2 cellular contexts compared by ENCODE assay signal in the genomic region with DNA sequence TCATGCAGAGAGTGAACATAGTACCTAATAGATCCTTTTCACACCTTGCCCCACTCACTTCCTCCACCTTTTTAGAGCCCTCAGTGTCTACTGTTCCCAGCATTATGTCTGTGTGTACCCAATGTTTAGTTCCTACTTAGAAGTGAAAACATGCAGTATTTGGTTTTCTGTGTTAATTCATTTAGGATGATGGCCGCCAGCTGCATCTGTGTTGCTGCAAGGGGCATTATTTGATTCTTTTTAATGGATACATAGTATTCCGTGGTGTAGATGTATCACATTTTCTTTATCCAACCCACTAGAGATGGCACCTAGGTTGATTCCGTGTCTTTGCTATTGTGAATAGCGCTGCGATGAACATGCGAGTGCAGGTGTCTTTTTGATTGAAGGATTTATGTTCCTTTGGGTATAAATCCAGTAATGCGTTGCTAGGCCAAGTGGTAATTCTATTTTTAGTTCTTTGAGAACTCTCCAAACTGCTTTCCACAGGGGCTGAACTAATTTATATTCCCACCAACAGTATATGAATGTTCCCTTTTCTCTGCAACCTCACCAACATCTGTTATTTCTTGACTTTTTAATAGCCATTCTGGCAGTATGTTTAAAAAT.
TF ChIP-seq lines count a peak whose summit lies in the region.

No MANE protein-coding gene starts in this region.

TF ChIP-seq in HepG2, 621 proteins besides CTCF, POLR2A, EP300 and RAD21:
- TF ChIP-seq GATAD1 (CRISPR knock-in tag; IDR thresholded peaks at IDR 0.05) = no peak
- no peak for TF ChIP-seq PBX2 (CRISPR knock-in tag; IDR thresholded peaks at IDR 0.05)
- peak; percentile 94 for TF ChIP-seq RBM22 (optimal IDR thresholded peaks at IDR 0.05; ENCODE audit: low read length)
- TF ChIP-seq POLR2AphosphoS2 (IDR thresholded peaks at IDR 0.05; ENCODE audit: low read depth, low read length) = peak; percentile 12; the same call in 1 of the 2 replicates
TF ChIP-seq in HepG2: peak in this region for 2.

TF ChIP-seq in GM12891, 5 proteins besides CTCF, POLR2A, EP300 and RAD21:
- TF ChIP-seq PAX5 (IDR thresholded peaks at IDR 0.05; ENCODE audit: insufficient read depth, low read length, severe bottlenecking) = no peak
- no peak for TF ChIP-seq POU2F2 (IDR thresholded peaks at IDR 0.05; ENCODE audit: low read depth, low read length)
- TF ChIP-seq POLR2AphosphoS5 (IDR thresholded peaks at IDR 0.05; ENCODE audit: low read depth, low read length) = no peak
- TF ChIP-seq SPI1 (IDR thresholded peaks at IDR 0.05; ENCODE audit: low read depth, low read length) = no peak
- TF ChIP-seq TAF1 (IDR thresholded peaks at IDR 0.05; ENCODE audit: low read depth, low read length) = no peak
